Comparison of ENCODE assay signal across 18 cellular contexts in the genomic region with DNA sequence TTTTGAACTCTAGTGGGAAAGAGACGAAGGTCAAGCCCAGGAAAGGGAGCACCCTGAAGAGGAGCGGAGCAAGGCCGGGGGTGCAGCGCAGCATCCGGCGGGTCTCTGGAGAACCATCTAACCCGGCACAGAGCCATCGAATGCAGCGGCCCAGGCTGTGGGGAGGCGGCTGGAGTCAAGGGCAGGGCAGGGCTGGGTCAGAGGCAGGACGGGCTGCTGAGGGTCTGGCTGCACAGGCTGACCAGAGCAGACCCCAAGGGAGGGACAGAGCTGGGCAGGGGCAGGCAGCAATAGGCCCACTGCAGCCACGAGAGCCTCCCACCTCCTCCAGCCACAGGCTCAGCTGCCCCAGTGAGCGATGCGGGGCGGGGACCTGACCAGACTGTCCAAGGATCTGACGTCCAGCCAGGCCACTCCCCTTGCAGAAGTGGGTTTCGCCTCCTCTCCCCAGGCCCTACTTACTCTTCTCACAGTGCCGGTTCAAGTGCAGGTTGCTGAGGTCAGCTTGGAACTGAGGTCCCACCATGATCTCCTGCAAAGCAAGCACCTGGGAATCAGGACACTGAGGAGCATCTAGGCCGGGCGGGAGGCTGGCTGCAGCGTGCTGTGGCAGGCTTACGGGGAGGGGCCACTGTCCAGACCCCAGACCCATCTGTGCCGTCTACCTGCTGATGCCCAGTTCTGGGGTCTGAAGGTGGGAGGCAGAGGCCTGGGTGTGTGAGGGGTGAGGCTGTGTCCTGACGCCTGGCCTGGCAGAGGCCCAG. TPM values are rescaled to one million over a fixed set of nuclear protein-coding genes. Genes with fewer than 3 reads are reported as not detected.
DNase-seq lines count a peak whose midpoint lies in the region; ATAC-seq, FAIRE-seq and TF ChIP-seq lines count a peak whose summit lies in the region.
"Had no signal": no experiment of that assay in that cellular context is flagged by ENCODE, and none has a peak within 500 bp of the region (broad histone marks: within the 10 kb centered on the region; RNA-seq: fewer than 3 reads in every experiment).

No MANE protein-coding gene starts in this region.

- peaks cover 0 to 14% of the 10 kb centered on the region in 2 donors for H3K9me3 ChIP-seq in kidney (ENCODE audit: control insufficient read depth in 1 of 2, low read length in 2 of 2)
- peaks cover 7% of the 10 kb centered on the region for H3K9me3 ChIP-seq in osteoblast (ENCODE audit: low read depth, low read length)

- peaks cover 55% of the 10 kb centered on the region for H3K36me3 Mint-ChIP-seq in activated CD8-positive, alpha-beta T cell treated with anti-CD3 and anti-CD28 coated beads, Interleukin-2, amount 10 ng/mL, durations not matched to agents 7 days and 5 days (ENCODE audit: low read depth)
- H3K36me3 Mint-ChIP-seq in activated CD8-positive, alpha-beta T cell treated with anti-CD3 and anti-CD28 coated beads for 36 hours (ENCODE audit: low read depth): peaks cover 44% of the 10 kb centered on the region

- peaks cover 21 to 48% of the 10 kb centered on the region in 2 donors for H3K36me3 ChIP-seq in kidney (ENCODE audit: control insufficient read depth in 1 of 2, insufficient read depth in 2 of 2, low read length in 2 of 2)
- H3K36me3 ChIP-seq in osteoblast (ENCODE audit: insufficient read depth, low read length): peaks cover 82% of the 10 kb centered on the region

- H3K4me3 Mint-ChIP-seq in activated CD8-positive, alpha-beta T cell treated with anti-CD3 and anti-CD28 coated beads, Interleukin-2, amount 10 ng/mL, durations not matched to agents 7 days and 5 days: no peak overlapping the region
- H3K4me3 Mint-ChIP-seq in activated CD8-positive, alpha-beta T cell treated with anti-CD3 and anti-CD28 coated beads for 36 hours: no peak overlapping the region
- H3K4me3 Mint-ChIP-seq: CD14-positive monocyte; CD8-positive, alpha-beta T cell had no signal

- no peak overlapping the region for H3K4me2 ChIP-seq in osteoblast (ENCODE audit: insufficient read depth, low read length)
- H3K4me2 ChIP-seq: A549, BLaER1 had no signal

- H3K4me1 Mint-ChIP-seq in activated CD8-positive, alpha-beta T cell treated with anti-CD3 and anti-CD28 coated beads, Interleukin-2, amount 10 ng/mL, durations not matched to agents 7 days and 5 days (ENCODE audit: low read depth): no peaks in the 10 kb centered on the region
- no peaks in the 10 kb centered on the region for H3K4me1 Mint-ChIP-seq in activated CD8-positive, alpha-beta T cell treated with anti-CD3 and anti-CD28 coated beads for 36 hours (ENCODE audit: low read depth)
- H3K4me1 Mint-ChIP-seq: CD14-positive monocyte had no signal

- H3K4me3 ChIP-seq in kidney (ENCODE audit: low read length in 2 of 2) (no peak overlapping the region), osteoblast (ENCODE audit: insufficient read depth, low read length) (no peak overlapping the region)
- H3K4me3 ChIP-seq: A549, BLaER1 had no signal

- H3K27me3 ChIP-seq in osteoblast (ENCODE audit: insufficient read depth, low read length): no peaks in the 10 kb centered on the region
- H3K27me3 ChIP-seq: BLaER1 had no signal

- POLR2A ChIA-PET in activated CD8-positive, alpha-beta T cell treated with anti-CD3 and anti-CD28 coated beads, Interleukin-2, amount 10 ng/mL, durations not matched to agents 7 days and 5 days (lab: Charles Lee): no interaction called here
- POLR2A ChIA-PET in activated CD8-positive, alpha-beta T cell treated with anti-CD3 and anti-CD28 coated beads for 36 hours (lab: Charles Lee): no interaction called here

- FAIRE-seq in kidney (lab: Jason Lieb, UNC): no peak
- FAIRE-seq: A549 had no signal

- H3K27ac ChIP-seq in kidney (ENCODE audit: low read depth in 2 of 2, low read length in 2 of 2) (no peak overlapping the region), osteoblast (ENCODE audit: low read depth, low read length) (no peak overlapping the region)
- H3K27ac ChIP-seq: 22Rv1, A549, BLaER1, HL-60 had no signal

- TF ChIP-seq CTCF in activated CD8-positive, alpha-beta T cell treated with anti-CD3 and anti-CD28 coated beads for 36 hours (IDR thresholded peaks at IDR 0.05): no peak
- TF ChIP-seq CTCF in kidney (IDR thresholded peaks at IDR 0.05; ENCODE audit: borderline replicate concordance, extremely low read depth, insufficient read depth): no peak
- no peak for TF ChIP-seq CTCF in osteoblast (IDR thresholded peaks at IDR 0.05; ENCODE audit: extremely low read depth, low read depth, low read length)

- peaks cover 75% of the 10 kb centered on the region for H3K79me2 ChIP-seq in osteoblast (ENCODE audit: insufficient read depth, low read length)

- ATAC-seq in activated CD8-positive, alpha-beta T cell treated with anti-CD3 and anti-CD28 coated beads, Interleukin-2, amount 10 ng/mL, durations not matched to agents 7 days and 5 days: no peak
- ATAC-seq in activated CD8-positive, alpha-beta T cell treated with anti-CD3 and anti-CD28 coated beads for 36 hours: no peak
- ATAC-seq: A549; CD8-positive, alpha-beta T cell had no signal

- H3K4me1 ChIP-seq in kidney (ENCODE audit: control insufficient read depth in 1 of 2, insufficient read depth in 1 of 2, low read depth in 1 of 2, low read length in 2 of 2): no peaks in the 10 kb centered on the region
- H3K4me1 ChIP-seq in osteoblast (ENCODE audit: insufficient read depth, low read length): no peaks in the 10 kb centered on the region
- H3K4me1 ChIP-seq: A549, BLaER1 had no signal

- peaks cover 38% of the 10 kb centered on the region for H4K20me1 ChIP-seq in osteoblast (ENCODE audit: insufficient read depth, low read length)
- H4K20me1 ChIP-seq: BLaER1 had no signal

- CTCF ChIA-PET in activated CD8-positive, alpha-beta T cell treated with anti-CD3 and anti-CD28 coated beads, Interleukin-2, amount 10 ng/mL, durations not matched to agents 7 days and 5 days (lab: Charles Lee): no interaction called here
- CTCF ChIA-PET in activated CD8-positive, alpha-beta T cell treated with anti-CD3 and anti-CD28 coated beads for 36 hours (lab: Charles Lee): no interaction called here

- no peak overlapping the region for H2AFZ ChIP-seq in osteoblast (ENCODE audit: low read length)

- intact Hi-C loops in activated CD8-positive, alpha-beta T cell treated with anti-CD3 and anti-CD28 coated beads for 36 hours (cut with micrococcal nuclease): no loop called here
- intact Hi-C loops in kidney (cut with DNase I): no loop called here

- H3K27me3 Mint-ChIP-seq in activated CD8-positive, alpha-beta T cell treated with anti-CD3 and anti-CD28 coated beads, Interleukin-2, amount 10 ng/mL, durations not matched to agents 7 days and 5 days (ENCODE audit: low read depth): no peaks in the 10 kb centered on the region
- no peaks in the 10 kb centered on the region for H3K27me3 Mint-ChIP-seq in activated CD8-positive, alpha-beta T cell treated with anti-CD3 and anti-CD28 coated beads for 36 hours

- DNase-seq in activated CD8-positive, alpha-beta T cell treated with anti-CD3 and anti-CD28 coated beads, Interleukin-2, amount 10 ng/mL, durations not matched to agents 7 days and 5 days: no peak
- DNase-seq in activated CD8-positive, alpha-beta T cell treated with anti-CD3 and anti-CD28 coated beads for 36 hours: no peak
- DNase-seq in kidney (peak; percentile 58), osteoblast (ENCODE audit: insufficient read length, low spot score, missing footprints) (peak; percentile 60), Kasumi-1 (lab: John Stamatoyannopoulos, UW) (no peak)
- DNase-seq in activated effector memory CD4-positive, alpha-beta T cell treated with Interleukin-2 at 50 U/mL for 16 hours: no peak
- no peak for DNase-seq in effector CD8-positive, alpha-beta T cell (lab: John Stamatoyannopoulos, UW)
- DNase-seq: Calu3; CD8-positive, alpha-beta T cell; DMS79 treated with DMSO at 0.1 percent for 48 hours; GF-D8; GOT3; HCEC 1CT had no signal

- H3K9ac ChIP-seq in kidney (ENCODE audit: low read length in 2 of 2): no peak overlapping the region
- H3K9ac ChIP-seq: BLaER1 had no signal

- H3K27ac Mint-ChIP-seq in activated CD8-positive, alpha-beta T cell treated with anti-CD3 and anti-CD28 coated beads, Interleukin-2, amount 10 ng/mL, durations not matched to agents 7 days and 5 days: peak overlapping the region; percentile 32
- no peak overlapping the region for H3K27ac Mint-ChIP-seq in activated CD8-positive, alpha-beta T cell treated with anti-CD3 and anti-CD28 coated beads for 36 hours
- H3K27ac Mint-ChIP-seq: CD8-positive, alpha-beta T cell had no signal

- H3K9me3 Mint-ChIP-seq in activated CD8-positive, alpha-beta T cell treated with anti-CD3 and anti-CD28 coated beads, Interleukin-2, amount 10 ng/mL, durations not matched to agents 7 days and 5 days (ENCODE audit: insufficient read depth): peaks cover 5% of the 10 kb centered on the region
- H3K9me3 Mint-ChIP-seq in activated CD8-positive, alpha-beta T cell treated with anti-CD3 and anti-CD28 coated beads for 36 hours: peaks cover 16% of the 10 kb centered on the region

RNA-seq across cellular contexts. Expression of a gene that starts 19.2 kb away (rescaled TPM):
- 10 to 100 TPM; 21.6 to 23.1 TPM for total RNA-seq in activated CD8-positive, alpha-beta T cell treated with anti-CD3 and anti-CD28 coated beads, Interleukin-2, amount 10 ng/mL, durations not matched to agents 7 days and 5 days
- 10 to 100 TPM; 20.0 to 20.4 TPM for total RNA-seq in activated CD8-positive, alpha-beta T cell treated with anti-CD3 and anti-CD28 coated beads for 36 hours
- 23.4 TPM for total RNA-seq in kidney
- 18.4 TPM for polyA plus RNA-seq in kidney (ENCODE audit: insufficient read depth, low read depth, low replicate concordance)
- total RNA-seq in osteoblast: 10.9 and 14.8 TPM in 2 replicates

RNA-seq across cellular contexts. Expression of a gene that starts 34.2 kb away (rescaled TPM):
- total RNA-seq in activated CD8-positive, alpha-beta T cell treated with anti-CD3 and anti-CD28 coated beads, Interleukin-2, amount 10 ng/mL, durations not matched to agents 7 days and 5 days: not detected
- under 1 TPM in 1 of 2 experiments, not detected in 1; 0.36 TPM for total RNA-seq in activated CD8-positive, alpha-beta T cell treated with anti-CD3 and anti-CD28 coated beads for 36 hours
- total RNA-seq in kidney (28.7 TPM), osteoblast (1.1 and 1.5 TPM in 2 replicates)
- polyA plus RNA-seq in kidney (ENCODE audit: insufficient read depth, low read depth, low replicate concordance): 5.8 TPM
- polyA plus RNA-seq: CD14-positive monocyte had no signal

Comparison
In these comparisons a context has a peak if more than half of its experiments do, and no peak if none do; other contexts are left out.
1. DNase-seq: peak in kidney (single experiment) and osteoblast (single experiment); none in activated CD8-positive, alpha-beta T cell treated with anti-CD3 and anti-CD28 coated beads, Interleukin-2, amount 10 ng/mL, durations not matched to agents 7 days and 5 days (single experiment), activated CD8-positive, alpha-beta T cell treated with anti-CD3 and anti-CD28 coated beads for 36 hours (single experiment), activated effector memory CD4-positive, alpha-beta T cell treated with Interleukin-2 at 50 U/mL for 16 hours (single experiment), Kasumi-1 (0 of 2) and effector CD8-positive, alpha-beta T cell (single experiment).
2. RNA of a gene that starts 34.2 kb away (total RNA-seq): 28.7 TPM in kidney (single experiment); 1.1 to 1.5 TPM in osteoblast, 0.36 TPM in activated CD8-positive, alpha-beta T cell treated with anti-CD3 and anti-CD28 coated beads for 36 hours and not detected in activated CD8-positive, alpha-beta T cell treated with anti-CD3 and anti-CD28 coated beads, Interleukin-2, amount 10 ng/mL, durations not matched to agents 7 days and 5 days; every median in the first group is over 10 times any median in the second.